In the genomic region with DNA sequence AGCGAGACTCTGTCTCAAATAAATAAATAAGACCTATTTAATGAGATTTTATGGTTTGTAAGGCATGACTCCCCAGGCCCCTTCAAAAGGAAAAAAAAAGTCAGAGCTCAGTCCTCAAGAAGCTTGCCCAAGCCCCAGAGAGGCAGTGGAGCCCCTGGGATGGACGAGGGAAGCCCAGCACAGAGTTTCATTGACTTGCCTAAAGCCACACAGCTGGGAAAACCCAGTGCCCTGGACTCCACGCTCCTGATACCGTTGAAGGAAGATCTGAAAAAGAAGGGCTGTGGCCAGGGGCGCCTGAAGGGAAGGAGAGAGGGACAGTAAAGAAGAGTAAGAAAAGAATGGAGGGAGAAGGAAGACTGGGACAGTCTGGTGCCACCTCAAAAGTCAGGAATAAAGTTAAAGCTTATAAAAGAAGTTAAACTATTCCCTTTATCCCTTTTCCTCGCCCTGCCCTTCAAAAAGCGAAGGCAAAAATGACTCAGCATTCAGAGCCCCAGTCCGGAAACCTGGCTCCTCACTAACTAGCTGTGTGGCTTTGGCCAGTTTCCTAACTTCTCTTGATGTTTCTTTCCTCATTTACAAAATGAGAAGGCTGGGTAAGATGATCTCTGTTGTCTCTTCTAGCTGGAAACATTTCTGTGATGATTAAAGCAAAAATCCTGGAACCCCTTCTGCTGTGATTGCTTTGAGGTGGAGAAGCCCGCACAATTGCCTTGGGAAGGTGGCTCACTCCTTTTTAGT, we compare ENCODE assay signal across 1 cellular context.
TF ChIP-seq lines count a peak whose summit lies in the region.

No MANE protein-coding gene starts in this region.

TF ChIP-seq in WTC11, 78 proteins besides CTCF, POLR2A, EP300 and RAD21 (continued from another document):
- TF ChIP-seq, protein P1, sequence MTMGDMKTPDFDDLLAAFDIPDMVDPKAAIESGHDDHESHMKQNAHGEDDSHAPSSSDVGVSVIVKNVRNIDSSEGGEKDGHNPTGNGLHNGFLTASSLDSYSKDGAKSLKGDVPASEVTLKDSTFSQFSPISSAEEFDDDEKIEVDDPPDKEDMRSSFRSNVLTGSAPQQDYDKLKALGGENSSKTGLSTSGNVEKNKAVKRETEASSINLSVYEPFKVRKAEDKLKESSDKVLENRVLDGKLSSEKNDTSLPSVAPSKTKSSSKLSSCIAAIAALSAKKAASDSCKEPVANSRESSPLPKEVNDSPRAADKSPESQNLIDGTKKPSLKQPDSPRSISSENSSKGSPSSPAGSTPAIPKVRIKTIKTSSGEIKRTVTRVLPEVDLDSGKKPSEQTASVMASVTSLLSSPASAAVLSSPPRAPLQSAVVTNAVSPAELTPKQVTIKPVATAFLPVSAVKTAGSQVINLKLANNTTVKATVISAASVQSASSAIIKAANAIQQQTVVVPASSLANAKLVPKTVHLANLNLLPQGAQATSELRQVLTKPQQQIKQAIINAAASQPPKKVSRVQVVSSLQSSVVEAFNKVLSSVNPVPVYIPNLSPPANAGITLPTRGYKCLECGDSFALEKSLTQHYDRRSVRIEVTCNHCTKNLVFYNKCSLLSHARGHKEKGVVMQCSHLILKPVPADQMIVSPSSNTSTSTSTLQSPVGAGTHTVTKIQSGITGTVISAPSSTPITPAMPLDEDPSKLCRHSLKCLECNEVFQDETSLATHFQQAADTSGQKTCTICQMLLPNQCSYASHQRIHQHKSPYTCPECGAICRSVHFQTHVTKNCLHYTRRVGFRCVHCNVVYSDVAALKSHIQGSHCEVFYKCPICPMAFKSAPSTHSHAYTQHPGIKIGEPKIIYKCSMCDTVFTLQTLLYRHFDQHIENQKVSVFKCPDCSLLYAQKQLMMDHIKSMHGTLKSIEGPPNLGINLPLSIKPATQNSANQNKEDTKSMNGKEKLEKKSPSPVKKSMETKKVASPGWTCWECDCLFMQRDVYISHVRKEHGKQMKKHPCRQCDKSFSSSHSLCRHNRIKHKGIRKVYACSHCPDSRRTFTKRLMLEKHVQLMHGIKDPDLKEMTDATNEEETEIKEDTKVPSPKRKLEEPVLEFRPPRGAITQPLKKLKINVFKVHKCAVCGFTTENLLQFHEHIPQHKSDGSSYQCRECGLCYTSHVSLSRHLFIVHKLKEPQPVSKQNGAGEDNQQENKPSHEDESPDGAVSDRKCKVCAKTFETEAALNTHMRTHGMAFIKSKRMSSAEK (CRISPR knock-in tag; IDR thresholded peaks at IDR 0.05; ENCODE audit: borderline replicate concordance): no peak
- no peak for TF ChIP-seq NR2C2 (CRISPR knock-in tag; IDR thresholded peaks at IDR 0.05)
- TF ChIP-seq, protein P2, sequence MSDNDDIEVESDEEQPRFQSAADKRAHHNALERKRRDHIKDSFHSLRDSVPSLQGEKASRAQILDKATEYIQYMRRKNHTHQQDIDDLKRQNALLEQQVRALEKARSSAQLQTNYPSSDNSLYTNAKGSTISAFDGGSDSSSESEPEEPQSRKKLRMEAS (CRISPR knock-in tag; IDR thresholded peaks at IDR 0.05): no peak
- TF ChIP-seq, protein P3, sequence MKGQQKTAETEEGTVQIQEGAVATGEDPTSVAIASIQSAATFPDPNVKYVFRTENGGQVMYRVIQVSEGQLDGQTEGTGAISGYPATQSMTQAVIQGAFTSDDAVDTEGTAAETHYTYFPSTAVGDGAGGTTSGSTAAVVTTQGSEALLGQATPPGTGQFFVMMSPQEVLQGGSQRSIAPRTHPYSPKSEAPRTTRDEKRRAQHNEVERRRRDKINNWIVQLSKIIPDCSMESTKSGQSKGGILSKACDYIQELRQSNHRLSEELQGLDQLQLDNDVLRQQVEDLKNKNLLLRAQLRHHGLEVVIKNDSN (CRISPR knock-in tag; IDR thresholded peaks at IDR 0.05): no peak
- TF ChIP-seq, protein P4, sequence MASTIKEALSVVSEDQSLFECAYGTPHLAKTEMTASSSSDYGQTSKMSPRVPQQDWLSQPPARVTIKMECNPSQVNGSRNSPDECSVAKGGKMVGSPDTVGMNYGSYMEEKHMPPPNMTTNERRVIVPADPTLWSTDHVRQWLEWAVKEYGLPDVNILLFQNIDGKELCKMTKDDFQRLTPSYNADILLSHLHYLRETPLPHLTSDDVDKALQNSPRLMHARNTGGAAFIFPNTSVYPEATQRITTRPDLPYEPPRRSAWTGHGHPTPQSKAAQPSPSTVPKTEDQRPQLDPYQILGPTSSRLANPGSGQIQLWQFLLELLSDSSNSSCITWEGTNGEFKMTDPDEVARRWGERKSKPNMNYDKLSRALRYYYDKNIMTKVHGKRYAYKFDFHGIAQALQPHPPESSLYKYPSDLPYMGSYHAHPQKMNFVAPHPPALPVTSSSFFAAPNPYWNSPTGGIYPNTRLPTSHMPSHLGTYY (CRISPR knock-in tag; IDR thresholded peaks at IDR 0.05): no peak
